Comparison of ENCODE assay signal across 8 cellular contexts in the genomic region with DNA sequence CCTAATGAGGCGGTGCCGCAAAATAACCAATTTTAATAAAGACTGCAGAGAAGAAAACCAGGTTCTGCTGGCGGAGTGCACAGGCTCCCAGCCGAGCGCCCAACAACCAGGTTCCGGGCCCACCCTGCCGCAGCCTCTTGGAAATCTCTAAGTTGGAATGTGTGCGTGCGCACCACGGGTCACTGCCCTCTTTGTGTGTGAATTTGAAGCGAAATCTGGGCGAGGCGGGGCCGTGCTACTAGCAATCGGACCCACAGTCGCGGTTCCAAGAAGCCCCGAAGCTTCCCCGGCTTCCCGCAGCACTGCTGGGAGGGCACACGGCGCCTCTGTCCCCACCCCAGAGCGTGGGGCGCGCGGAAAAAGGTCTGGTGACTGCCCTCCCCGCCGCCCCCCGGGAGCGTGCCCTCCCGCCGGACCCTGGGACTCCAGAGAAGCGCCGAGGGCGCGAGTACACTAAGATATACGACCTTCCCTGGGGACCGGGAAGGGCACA. TPM values are rescaled to one million over a fixed set of nuclear protein-coding genes. Genes with fewer than 3 reads are reported as not detected.
DNase-seq lines count a peak whose midpoint lies in the region; ATAC-seq and TF ChIP-seq lines count a peak whose summit lies in the region.

No MANE protein-coding gene starts in this region.

- no peak for TF ChIP-seq POLR2A in thyroid gland (IDR thresholded peaks at IDR 0.05)

- H3K9me3 ChIP-seq in muscle layer of colon (ENCODE audit: low read length) (no peaks in the 10 kb centered on the region), thyroid gland (no peaks in the 10 kb centered on the region)

- no peak for TF ChIP-seq CTCF in epithelial cell of proximal tubule (conservative IDR thresholded peaks at IDR 0.05; ENCODE audit: low read depth, low read length)
- no peak for TF ChIP-seq CTCF in thyroid gland (IDR thresholded peaks at IDR 0.05)

- 0 to 1% methylated on average over 25 to 29 of the region's 38 CpGs for WGBS in thyroid gland, 2 donors

- H3K4me3 ChIP-seq in epithelial cell of proximal tubule (ENCODE audit: low read depth, low read length) (peak overlapping the region; percentile 89), muscle layer of colon (ENCODE audit: low read depth in 1 of 2, low read length in 2 of 2) (peak overlapping the region; percentile 92 to 93), thyroid gland (replicated peaks in 1 of 3) (peak overlapping the region; percentile 47 to 93 (median 91))

- intact Hi-C loops in thyroid gland (cut with DNase I) = no loop called here

- peak overlapping the region; percentile 100 for H3K27ac ChIP-seq in muscle layer of colon (ENCODE audit: low read depth, low read length)
- H3K27ac ChIP-seq in thyroid gland = peak overlapping the region; percentile 98 to 100 (median 99)

- H3K27me3 ChIP-seq in muscle layer of colon (ENCODE audit: control insufficient read depth in 1 of 2, insufficient read depth in 2 of 2, low read length in 2 of 2) (no peaks in the 10 kb centered on the region), thyroid gland (no peaks in the 10 kb centered on the region)

- H3K9ac ChIP-seq in muscle layer of colon (ENCODE audit: low read length) = peak overlapping the region; percentile 45

- peak; percentile 6 for ATAC-seq in GM21526 (IDR thresholded peaks at IDR 0.05; ENCODE audit: low FRiP score, unreplicated experiment)

- H3K36me3 ChIP-seq in muscle layer of colon (ENCODE audit: insufficient read depth, low read length) = peaks cover under 1% of the 10 kb centered on the region
- H3K36me3 ChIP-seq in thyroid gland = no peaks in the 10 kb centered on the region

- H3K4me1 ChIP-seq in muscle layer of colon (ENCODE audit: insufficient read depth, low read length) (peaks cover 24% of the 10 kb centered on the region), thyroid gland (peaks cover 31 to 37% of the 10 kb centered on the region in 2 donors)

- DNase-seq in DMS79 (lab: John Stamatoyannopoulos, UW) (peak; percentile 2), Kasumi-1 (lab: John Stamatoyannopoulos, UW) (peak; percentile 83 to 85), epithelial cell of proximal tubule (ENCODE audit: low read depth) (no peak), thyroid gland (peak; percentile 82 to 84), GM19238 (ENCODE audit: insufficient read length, low spot score) (no peak)
- peak; percentile 63 to 71 for DNase-seq in activated CD4-positive, alpha-beta T cell treated with anti-CD3 and anti-CD28 coated beads, Interleukin-2, amount 50 U/mL, for 48 hours

RNA-seq across cellular contexts. Expression of a gene that starts 0.7 kb away (rescaled TPM):
- total RNA-seq in epithelial cell of proximal tubule (4.2 and 4.8 TPM in 2 replicates), thyroid gland (10 to 100 TPM in 3 of 4 donors, 1 to 10 TPM in 1; 9.7 to 37.9 (median 22.7) TPM)

Comparison
In these comparisons a context has a peak if more than half of its experiments do, and no peak if none do; other contexts are left out.
1. DNase-seq: peak in DMS79 (single experiment), Kasumi-1 (2 of 2), activated CD4-positive, alpha-beta T cell treated with anti-CD3 and anti-CD28 coated beads, Interleukin-2, amount 50 U/mL, for 48 hours (2 of 2) and thyroid gland (2 of 2); none in epithelial cell of proximal tubule (single experiment) and GM19238 (single experiment).
2. Peak in every context shown above with its lines, with median percentiles within 50 percentile points of each other: H3K4me3 ChIP-seq.